Comparison of ENCODE assay signal across 10 cellular contexts in genomic region chr2:127563458-127564428, GRCh38. TPM values are rescaled to one million over a fixed set of nuclear protein-coding genes. Genes with fewer than 3 reads are reported as not detected.
A peak's percentile ranks its signal among the peaks of the same experiment; 100 is the strongest.
DNase-seq lines count a peak whose midpoint lies in the region; ATAC-seq and TF ChIP-seq lines count a peak whose summit lies in the region.
"Had no signal": no experiment of that assay in that cellular context is flagged by ENCODE, and none has a peak within 500 bp of the region (broad histone marks: within the 10 kb centered on the region; RNA-seq: fewer than 3 reads in every experiment).

No MANE protein-coding gene starts in this region.

- H3K4me3 Mint-ChIP-seq in activated CD8-positive, alpha-beta memory T cell treated with anti-CD3 and anti-CD28 coated beads, Interleukin-2, amount 10 ng/mL, durations not matched to agents 7 days and 5 days, result no peak overlapping the region
- no peak overlapping the region for H3K4me3 Mint-ChIP-seq in glutamatergic neuron (ENCODE audit: unreplicated experiment)

- peaks cover 4% of the 10 kb centered on the region for H3K36me3 Mint-ChIP-seq in activated CD8-positive, alpha-beta memory T cell treated with anti-CD3 and anti-CD28 coated beads, Interleukin-2, amount 10 ng/mL, durations not matched to agents 7 days and 5 days
- H3K36me3 Mint-ChIP-seq in glutamatergic neuron (ENCODE audit: unreplicated experiment), result no peaks in the 10 kb centered on the region

- DNase-seq in CD1c-positive myeloid dendritic cell (ENCODE audit: extremely low spot score) (peak; percentile 58), glutamatergic neuron (no peak), DMS153 (lab: John Stamatoyannopoulos, UW) (no peak), iPS-NIHi7 (ENCODE audit: extremely low spot score) (no peak)
- DNase-seq in activated CD8-positive, alpha-beta memory T cell treated with anti-CD3 and anti-CD28 coated beads, Interleukin-2, amount 10 ng/mL, durations not matched to agents 7 days and 5 days, result peak; percentile 79
- no peak for DNase-seq in stimulated activated naive CD4-positive, alpha-beta T cell (lab: John Stamatoyannopoulos, UW)
- DNase-seq: cortex of kidney, GDM1 had no signal

- CTCF ChIA-PET in activated CD8-positive, alpha-beta memory T cell treated with anti-CD3 and anti-CD28 coated beads, Interleukin-2, amount 10 ng/mL, durations not matched to agents 7 days and 5 days (lab: Charles Lee), result interaction anchor here (0.8 to 1.6 kb wide), 5 partner anchors 11 to 86 kb away, joined by 3 to 6 read pairs (median 6); partner anchors contain the start of gene IWS1

- H3K27me3 Mint-ChIP-seq in activated CD8-positive, alpha-beta memory T cell treated with anti-CD3 and anti-CD28 coated beads, Interleukin-2, amount 10 ng/mL, durations not matched to agents 7 days and 5 days, result peaks cover 85% of the 10 kb centered on the region
- peaks cover 9% of the 10 kb centered on the region for H3K27me3 Mint-ChIP-seq in glutamatergic neuron (ENCODE audit: unreplicated experiment)

- no peak for TF ChIP-seq CTCF in glutamatergic neuron (IDR thresholded peaks at IDR 0.05; ENCODE audit: partially characterized antibody, unreplicated experiment)

- H3K9me3 Mint-ChIP-seq in activated CD8-positive, alpha-beta memory T cell treated with anti-CD3 and anti-CD28 coated beads, Interleukin-2, amount 10 ng/mL, durations not matched to agents 7 days and 5 days (ENCODE audit: low read depth), result peaks cover 2% of the 10 kb centered on the region
- H3K9me3 Mint-ChIP-seq in glutamatergic neuron (ENCODE audit: unreplicated experiment), result peaks cover 2% of the 10 kb centered on the region

- peak; percentile 97 for ATAC-seq in GM19035 (IDR thresholded peaks at IDR 0.05; ENCODE audit: unreplicated experiment)
- peak; percentile 95 for ATAC-seq in HG03045 (IDR thresholded peaks at IDR 0.05; ENCODE audit: unreplicated experiment)
- ATAC-seq in activated CD8-positive, alpha-beta memory T cell treated with anti-CD3 and anti-CD28 coated beads, Interleukin-2, amount 10 ng/mL, durations not matched to agents 7 days and 5 days, result peak; percentile 91

- H3K4me1 Mint-ChIP-seq in activated CD8-positive, alpha-beta memory T cell treated with anti-CD3 and anti-CD28 coated beads, Interleukin-2, amount 10 ng/mL, durations not matched to agents 7 days and 5 days, result peaks cover 18% of the 10 kb centered on the region
- peaks cover 1% of the 10 kb centered on the region for H3K4me1 Mint-ChIP-seq in glutamatergic neuron (ENCODE audit: low read depth, unreplicated experiment)

- peak overlapping the region; percentile 65 for H3K27ac Mint-ChIP-seq in activated CD8-positive, alpha-beta memory T cell treated with anti-CD3 and anti-CD28 coated beads, Interleukin-2, amount 10 ng/mL, durations not matched to agents 7 days and 5 days
- no peak overlapping the region for H3K27ac Mint-ChIP-seq in glutamatergic neuron (ENCODE audit: unreplicated experiment)

RNA-seq across cellular contexts. Expression of gene MYO7B, which starts 28.3 kb away (rescaled TPM):
- total RNA-seq in activated CD8-positive, alpha-beta memory T cell treated with anti-CD3 and anti-CD28 coated beads, Interleukin-2, amount 10 ng/mL, durations not matched to agents 7 days and 5 days, result under 1 TPM in 1 of 2 experiments, not detected in 1; 0.26 TPM
- 0.29 TPM for total RNA-seq in glutamatergic neuron (ENCODE audit: unreplicated experiment)

RNA-seq across cellular contexts. Expression of gene IWS1, which starts 37.5 kb away (rescaled TPM):
- total RNA-seq in activated CD8-positive, alpha-beta memory T cell treated with anti-CD3 and anti-CD28 coated beads, Interleukin-2, amount 10 ng/mL, durations not matched to agents 7 days and 5 days, result 10 to 100 TPM; 53.2 to 55.1 TPM
- 46.1 TPM for total RNA-seq in glutamatergic neuron (ENCODE audit: unreplicated experiment)

Comparison
In these comparisons a context has a peak if more than half of its experiments do, and no peak if none do; other contexts are left out.
1. DNase-seq: peak in CD1c-positive myeloid dendritic cell (single experiment) and activated CD8-positive, alpha-beta memory T cell treated with anti-CD3 and anti-CD28 coated beads, Interleukin-2, amount 10 ng/mL, durations not matched to agents 7 days and 5 days (single experiment); none in stimulated activated naive CD4-positive, alpha-beta T cell (0 of 6), glutamatergic neuron (single experiment), DMS153 (single experiment) and iPS-NIHi7 (single experiment).
2. Peak in every context shown above with its lines, with median percentiles within 50 percentile points of each other: ATAC-seq.